In genomic region chr12:71938728-71939385, GRCh38 we compare ENCODE assay signal across 9 cellular contexts. TPM values are rescaled to one million over a fixed set of nuclear protein-coding genes. Genes with fewer than 3 reads are reported as not detected.
A peak's percentile ranks its signal among the peaks of the same experiment; 100 is the strongest.
DNase-seq lines count a peak whose midpoint lies in the region; ATAC-seq, FAIRE-seq and TF ChIP-seq lines count a peak whose summit lies in the region.
"Had no signal": no experiment of that assay in that cellular context is flagged by ENCODE, and none has a peak within 500 bp of the region (broad histone marks: within the 10 kb centered on the region; RNA-seq: fewer than 3 reads in every experiment).

Gene TPH2 (plus strand): TSS chr12:71938845. CDS start chr12:71938987, 142 bp downstream.

- no peaks in the 10 kb centered on the region for H3K9me3 Mint-ChIP-seq in stimulated activated naive B cell treated with anti-CD40 and anti-IgM and Interleukin-4, amounts not matched to agents 10 μg/mL and 1 μg/mL and 100 μg/mL, for 72 hours

- TF ChIP-seq POLR2A in HepG2 (IDR thresholded peaks at IDR 0.05; ENCODE audit: insufficient read depth in 1 of 2, low read depth in 2 of 2, low read length in 2 of 2), result no peak

- no peak within 1 kb of the TSS for H3K4me3 ChIP-seq in SU-DHL-6 (ENCODE audit: insufficient read depth, low read length, poor library complexity, severe bottlenecking)
- no peak within 1 kb of the TSS for H3K4me3 ChIP-seq in bronchial epithelial cell (ENCODE audit: low read depth, low read length)
- no peak within 1 kb of the TSS for H3K4me3 ChIP-seq in HepG2 (replicated peaks in 1 of 3; ENCODE audit: insufficient read depth in 1 of 3, low read depth in 2 of 3, low read length in 3 of 3)

- H3K27me3 ChIP-seq in SU-DHL-6 (ENCODE audit: low read length), result no peaks in the 10 kb centered on the region
- H3K27me3 ChIP-seq in bronchial epithelial cell (ENCODE audit: control insufficient read depth, insufficient read depth, low read length), result no peaks in the 10 kb centered on the region
- H3K27me3 ChIP-seq in HepG2 (ENCODE audit: control insufficient read depth in 1 of 2, insufficient read depth in 2 of 2, low read length in 2 of 2), result no peaks in the 10 kb centered on the region; a peak in 2 of 5 replicates

- no peak within 1 kb of the TSS for H2AFZ ChIP-seq in SU-DHL-6 (ENCODE audit: low read depth, low read length, severe bottlenecking)
- no peak within 1 kb of the TSS for H2AFZ ChIP-seq in HepG2 (ENCODE audit: low read length)

- H3K9ac ChIP-seq in SU-DHL-6 (ENCODE audit: low read length) (no peak within 1 kb of the TSS), HepG2 (ENCODE audit: insufficient read depth, low read depth, low read length) (no peak within 1 kb of the TSS)

- no peaks in the 10 kb centered on the region for H3K36me3 Mint-ChIP-seq in stimulated activated naive B cell treated with anti-CD40 and anti-IgM and Interleukin-4, amounts not matched to agents 10 μg/mL and 1 μg/mL and 100 μg/mL, for 72 hours

- in situ Hi-C loops in HepG2 (cut with HindIII; ENCODE audit: extremely low pct_ligation_motif_present, low pct_unique_long_range_greater_than_20kb), result no loop called here

- 7% methylated on average over 13 of the region's 16 CpGs for WGBS in HepG2 (ENCODE audit: low lambda C conversion rate)

- no peaks in the 10 kb centered on the region for H3K9me2 ChIP-seq in SU-DHL-6 (replicated peaks; ENCODE audit: insufficient read depth, low read length)

- TF ChIP-seq CTCF in D721Med (IDR thresholded peaks at IDR 0.05; ENCODE audit: insufficient read depth, missing control alignments) (peak; percentile 79), SU-DHL-6 (IDR thresholded peaks at IDR 0.05; ENCODE audit: insufficient read depth, low read length, poor library complexity, severe bottlenecking) (peak; percentile 65), bronchial epithelial cell (IDR thresholded peaks at IDR 0.05; ENCODE audit: insufficient read depth, low read length, severe bottlenecking) (peak; percentile 51), HepG2 (CRISPR knock-in tag; IDR thresholded peaks at IDR 0.05) (peak; percentile 79)

- ATAC-seq in GM21526 (IDR thresholded peaks at IDR 0.05; ENCODE audit: low FRiP score, unreplicated experiment) (peak; percentile 73), HepG2 (peak; percentile 96)
- ATAC-seq in stimulated activated naive B cell treated with anti-CD40 and anti-IgM and Interleukin-4, amounts not matched to agents 10 μg/mL and 1 μg/mL and 100 μg/mL, for 72 hours (replicated peaks), result peak; percentile 52 to 55

- intact Hi-C loops in HepG2 (cut with micrococcal nuclease; ENCODE audit: unreplicated experiment), result loop anchor here (1.0 kb wide), 2 partner anchors 8 to 159 kb away; no protein-coding TSS in a partner anchor

- POLR2A ChIA-PET in HepG2 (lab: Yijun Ruan, JAX), result no interaction called here

- H3K9me3 ChIP-seq in SU-DHL-6 (ENCODE audit: insufficient read depth, low read length) (no peaks in the 10 kb centered on the region), HepG2 (ENCODE audit: low read length) (no peaks in the 10 kb centered on the region)

- peak; percentile 82 for TF ChIP-seq RAD21 in HepG2 (CRISPR knock-in tag; IDR thresholded peaks at IDR 0.05)

- DNase-seq in D721Med (ENCODE audit: insufficient read length, low spot score), result no peak
- DNase-seq in LHCN-M2 (ENCODE audit: low read depth), result peak; percentile 59
- DNase-seq in bronchial epithelial cell (ENCODE audit: low read depth), result peak; percentile 35
- peak; percentile 59 for DNase-seq in HepG2 (ENCODE audit: low spot score)
- peak; percentile 11 for DNase-seq in stimulated activated naive B cell treated with anti-CD40 and anti-IgM and Interleukin-4, amounts not matched to agents 10 μg/mL and 1 μg/mL and 100 μg/mL, for 72 hours
- DNase-seq in NCI-H2196 (lab: John Stamatoyannopoulos, UW; ENCODE audit: unreplicated experiment), result no peak

- no peaks in the 10 kb centered on the region for H3K79me2 ChIP-seq in SU-DHL-6 (ENCODE audit: insufficient read depth, low read length)
- no peaks in the 10 kb centered on the region for H3K79me2 ChIP-seq in HepG2 (ENCODE audit: insufficient read depth, low read length)

- H3K27ac Mint-ChIP-seq in stimulated activated naive B cell treated with anti-CD40 and anti-IgM and Interleukin-4, amounts not matched to agents 10 μg/mL and 1 μg/mL and 100 μg/mL, for 72 hours, result no peak within 1 kb of the TSS

- FAIRE-seq in D721Med (lab: Jason Lieb, UNC), result no peak
- no peak for FAIRE-seq in bronchial epithelial cell (lab: Jason Lieb, UNC)
- peak; percentile 43 for FAIRE-seq in HepG2 (lab: Jason Lieb, UNC)

- CTCF ChIA-PET in HepG2 (lab: Yijun Ruan, JAX; ENCODE audit: low intra/inter-chr PET ratio, low total read pairs), result interaction anchor here (1.6 kb wide), 1 partner anchor 159 kb away, joined by 9 read pairs; no protein-coding TSS in a partner anchor

- H3K4me1 ChIP-seq in HepG2 (ENCODE audit: insufficient read depth, low read length), result no peaks in the 10 kb centered on the region

- H4K20me1 ChIP-seq in SU-DHL-6 (ENCODE audit: low read depth, low read length) (no peaks in the 10 kb centered on the region), HepG2 (ENCODE audit: insufficient read depth, low read length) (no peaks in the 10 kb centered on the region)

- no peak within 1 kb of the TSS for H3K27ac ChIP-seq in SU-DHL-6 (ENCODE audit: low read depth, low read length)
- no peak within 1 kb of the TSS for H3K27ac ChIP-seq in HepG2 (ENCODE audit: extremely low read length, insufficient read depth, low read length)

- TF ChIP-seq EP300 in HepG2 (IDR thresholded peaks at IDR 0.05; ENCODE audit: low read depth in 2 of 2, low read length in 2 of 2) (no peak), HepG2 (CRISPR knock-in tag; IDR thresholded peaks at IDR 0.05; ENCODE audit: borderline replicate concordance) (no peak)

- H3K27me3 Mint-ChIP-seq in stimulated activated naive B cell treated with anti-CD40 and anti-IgM and Interleukin-4, amounts not matched to agents 10 μg/mL and 1 μg/mL and 100 μg/mL, for 72 hours, result peaks cover 35 to 41% of the 10 kb centered on the region in 2 donors

- H3K4me1 Mint-ChIP-seq in stimulated activated naive B cell treated with anti-CD40 and anti-IgM and Interleukin-4, amounts not matched to agents 10 μg/mL and 1 μg/mL and 100 μg/mL, for 72 hours, result peaks cover 0 to 2% of the 10 kb centered on the region in 2 donors

- no TSS peak for BruUV-seq in HepG2 (replicated peaks; lab: Mats Ljungman, UMichigan)

- no peaks in the 10 kb centered on the region for H3F3A ChIP-seq in SU-DHL-6 (ENCODE audit: insufficient read depth)

- no peaks in the 10 kb centered on the region for H3K36me3 ChIP-seq in SU-DHL-6 (ENCODE audit: low read length)
- no peaks in the 10 kb centered on the region for H3K36me3 ChIP-seq in bronchial epithelial cell (ENCODE audit: control insufficient read depth, insufficient read depth, low read length)
- H3K36me3 ChIP-seq in HepG2 (replicated peaks in 1 of 2; ENCODE audit: control insufficient read depth in 1 of 2, insufficient read depth in 2 of 2, low read length in 2 of 2), result no peaks in the 10 kb centered on the region

- H3K4me2 ChIP-seq in SU-DHL-6 (ENCODE audit: low read depth, low read length, poor library complexity, severe bottlenecking) (no peak within 1 kb of the TSS), HepG2 (ENCODE audit: low read depth, low read length) (no peak within 1 kb of the TSS)

- no peak within 1 kb of the TSS for H3K4me3 Mint-ChIP-seq in stimulated activated naive B cell treated with anti-CD40 and anti-IgM and Interleukin-4, amounts not matched to agents 10 μg/mL and 1 μg/mL and 100 μg/mL, for 72 hours

TF ChIP-seq in HepG2, 621 proteins besides CTCF, POLR2A, EP300 and RAD21 (continues in another document):
- TF ChIP-seq, protein P1, sequence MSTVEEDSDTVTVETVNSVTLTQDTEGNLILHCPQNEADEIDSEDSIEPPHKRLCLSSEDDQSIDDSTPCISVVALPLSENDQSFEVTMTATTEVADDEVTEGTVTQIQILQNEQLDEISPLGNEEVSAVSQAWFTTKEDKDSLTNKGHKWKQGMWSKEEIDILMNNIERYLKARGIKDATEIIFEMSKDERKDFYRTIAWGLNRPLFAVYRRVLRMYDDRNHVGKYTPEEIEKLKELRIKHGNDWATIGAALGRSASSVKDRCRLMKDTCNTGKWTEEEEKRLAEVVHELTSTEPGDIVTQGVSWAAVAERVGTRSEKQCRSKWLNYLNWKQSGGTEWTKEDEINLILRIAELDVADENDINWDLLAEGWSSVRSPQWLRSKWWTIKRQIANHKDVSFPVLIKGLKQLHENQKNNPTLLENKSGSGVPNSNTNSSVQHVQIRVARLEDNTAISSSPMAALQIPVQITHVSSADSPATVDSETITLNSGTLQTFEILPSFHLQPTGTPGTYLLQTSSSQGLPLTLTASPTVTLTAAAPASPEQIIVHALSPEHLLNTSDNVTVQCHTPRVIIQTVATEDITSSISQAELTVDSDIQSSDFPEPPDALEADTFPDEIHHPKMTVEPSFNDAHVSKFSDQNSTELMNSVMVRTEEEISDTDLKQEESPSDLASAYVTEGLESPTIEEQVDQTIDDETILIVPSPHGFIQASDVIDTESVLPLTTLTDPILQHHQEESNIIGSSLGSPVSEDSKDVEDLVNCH (CRISPR knock-in tag; IDR thresholded peaks at IDR 0.05), result no peak
- TF ChIP-seq ZNF160 (CRISPR knock-in tag; IDR thresholded peaks at IDR 0.05) (peak; percentile 58; the same call in 1 of the 2 replicates), ZFP90 (CRISPR knock-in tag; IDR thresholded peaks at IDR 0.05; ENCODE audit: borderline replicate concordance) (no peak)

RNA-seq across cellular contexts. Expression of gene TPH2, which starts in this region (rescaled TPM):
- not detected in 2 replicates for total RNA-seq in LHCN-M2 (2014; rRNA removed)
- not detected for polyA plus RNA-seq in LHCN-M2 (2012)
- total RNA-seq in bronchial epithelial cell, result not detected in 2 replicates
- not detected in 2 replicates for total RNA-seq in HepG2 (2016; rRNA removed; fragmentation: Illumina TruSeq; extraction: Trizol)
- not detected in 2 replicates for total RNA-seq in HepG2 (2016; cell fraction: cytosol; rRNA removed; fragmentation: Illumina TruSeq; extraction: Trizol; ENCODE audit: low read depth)
- not detected in 2 replicates for total RNA-seq in HepG2 (2016; cell fraction: insoluble cytoplasmic fraction; rRNA removed; fragmentation: Illumina TruSeq; extraction: Trizol)
- not detected in 2 replicates for total RNA-seq in HepG2 (2016; cell fraction: membrane; rRNA removed; fragmentation: Illumina TruSeq; extraction: Trizol)
- not detected in 2 replicates for total RNA-seq in HepG2 (2016; cell fraction: nucleus; rRNA removed; fragmentation: Illumina TruSeq; extraction: Trizol)
- not detected in 2 replicates for polyA plus RNA-seq in HepG2 (2011; rRNA removed)
- not detected in 2 replicates for polyA plus RNA-seq in HepG2 (2011; cell fraction: cytosol; rRNA removed)
- not detected in 2 replicates for polyA plus RNA-seq in HepG2 (2011; cell fraction: nucleus; rRNA removed)
- polyA plus RNA-seq in HepG2 (2012), result not detected in 2 replicates
- polyA plus RNA-seq in HepG2 (2016; cell fraction: cytosol; fragmentation: Illumina TruSeq; extraction: Trizol; ENCODE audit: low read depth), result 0.14 TPM in 1 of 2 replicates, not detected in the other
- not detected in 2 replicates for polyA plus RNA-seq in HepG2 (2016; cell fraction: insoluble cytoplasmic fraction; fragmentation: Illumina TruSeq; extraction: Trizol; ENCODE audit: low read depth)
- not detected in 2 replicates for polyA plus RNA-seq in HepG2 (2016; cell fraction: membrane; fragmentation: Illumina TruSeq; extraction: Trizol; ENCODE audit: low read depth)
- polyA plus RNA-seq in HepG2 (2016; cell fraction: nucleus; fragmentation: Illumina TruSeq; extraction: Trizol; ENCODE audit: insufficient read depth, low read depth), result not detected in 2 replicates
- polyA minus RNA-seq in HepG2 (2011; rRNA and poly(A)+ RNA removed; ENCODE audit: low replicate concordance), result not detected in 2 replicates
- not detected in 2 replicates for polyA minus RNA-seq in HepG2 (2011; cell fraction: cytosol; rRNA and poly(A)+ RNA removed)
- polyA minus RNA-seq in HepG2 (2011; cell fraction: nucleus; rRNA and poly(A)+ RNA removed), result not detected in 2 replicates
- total RNA-seq: temporal lobe had no signal

Comparison
In these comparisons a context has a peak if more than half of its experiments do, and no peak if none do; other contexts are left out.
1. Peak in DNase-seq in LHCN-M2; RNA of the gene not detected or under 1 TPM.
2. Peak in DNase-seq in bronchial epithelial cell; RNA of the gene not detected or under 1 TPM.
3. Peak in DNase-seq and ATAC-seq in HepG2; RNA of the gene not detected or under 1 TPM.